ENCODE assay signal across 10 cellular contexts in genomic region chr1:221069178-221069903, GRCh38.
DNase-seq lines count a peak whose midpoint lies in the region; ATAC-seq, FAIRE-seq and TF ChIP-seq lines count a peak whose summit lies in the region.
"Had no signal": no experiment of that assay in that cellular context is flagged by ENCODE, and none has a peak within 500 bp of the region (broad histone marks: within the 10 kb centered on the region; RNA-seq: fewer than 3 reads in every experiment).

No MANE protein-coding gene starts in this region.

- ATAC-seq in GM18502 (IDR thresholded peaks at IDR 0.05; ENCODE audit: poor library complexity, unreplicated experiment) (peak; percentile 85), GM21529 (IDR thresholded peaks at IDR 0.05; ENCODE audit: unreplicated experiment) (peak; percentile 86), HG03521 (IDR thresholded peaks at IDR 0.05; ENCODE audit: unreplicated experiment) (peak; percentile 86), psoas muscle (no peak)

- no peak overlapping the region for H2BK120ac ChIP-seq in H1 (replicated peaks; ENCODE audit: low read depth, low read length)

- H4K5ac ChIP-seq in H1 (ENCODE audit: insufficient read length, low read depth, low read length), result no peak overlapping the region

- intact Hi-C loops in psoas muscle (cut with DNase I), result no loop called here

- TF ChIP-seq CTCF in H1 (IDR thresholded peaks at IDR 0.05; ENCODE audit: control extremely low read depth in 1 of 3, insufficient read depth in 1 of 3, low read depth in 1 of 3, low read length in 3 of 3), result no peak
- TF ChIP-seq CTCF in right atrium auricular region (IDR thresholded peaks at IDR 0.05), result no peak
- no peak for TF ChIP-seq CTCF in psoas muscle (IDR thresholded peaks at IDR 0.05)

- H2AFZ ChIP-seq in H1 (ENCODE audit: low read length), result peak overlapping the region; percentile 74; the same call in 1 of the 2 replicates

- no peak overlapping the region for H2BK20ac ChIP-seq in H1 (ENCODE audit: low read length)

- no peak overlapping the region for H3K9ac ChIP-seq in H1 (replicated peaks in 1 of 4; ENCODE audit: extremely low read depth in 1 of 4, low read depth in 3 of 4, low read length in 3 of 4)

- WGBS in H1 (ENCODE audit: extremely low coverage in 1 of 2, insufficient coverage in 1 of 2, insufficient read length in 1 of 2, insufficient replicate concordance in 2 of 2, low coverage in 1 of 2, low lambda C conversion rate in 2 of 2, missing lambda C conversion rate in 1 of 2), 2 experiments, result 94% methylated on average over 5 of the region's 5 CpGs; no CpG with 5 or more reads in 1 of the 2 experiments
- 82 to 89% (median 89%) methylated on average over 5 of the region's 5 CpGs for WGBS in psoas muscle, 3 donors

- no peaks in the 10 kb centered on the region for H3K36me3 ChIP-seq in H1 (ENCODE audit: control insufficient read depth in 2 of 4, insufficient read depth in 4 of 4, low read length in 3 of 4)
- H3K36me3 ChIP-seq in right atrium auricular region, result no peaks in the 10 kb centered on the region
- no peaks in the 10 kb centered on the region for H3K36me3 ChIP-seq in psoas muscle (ENCODE audit: insufficient read depth in 1 of 2, low read depth in 1 of 2)

- no peak overlapping the region for H3K4me2 ChIP-seq in H1 (ENCODE audit: insufficient read depth in 1 of 2, low read depth in 2 of 2, low read length in 2 of 2)

- no peaks in the 10 kb centered on the region for H3K23me2 ChIP-seq in H1 (ENCODE audit: low read depth, low read length)

- FAIRE-seq in H1 (lab: Jason Lieb, UNC), result peak; percentile 19

- H3K4me3 ChIP-seq in H1 (ENCODE audit: extremely low read depth in 1 of 4, insufficient read depth in 2 of 4, low read depth in 3 of 4, low read length in 4 of 4) (no peak overlapping the region), right atrium auricular region (no peak overlapping the region), psoas muscle (no peak overlapping the region)

- H3K18ac ChIP-seq in H1 (ENCODE audit: extremely low read depth, low read length), result no peak overlapping the region

- H3K23ac ChIP-seq in H1 (ENCODE audit: insufficient read length), result no peak overlapping the region

- POLR2A ChIA-PET in H1 (lab: Charles Lee; ENCODE audit: partially characterized antibody), result no interaction called here

- H3K4me1 ChIP-seq in H1 (replicated peaks in 1 of 4; ENCODE audit: control insufficient read depth in 3 of 4, insufficient read depth in 4 of 4, low read length in 3 of 4), result no peaks in the 10 kb centered on the region
- H3K4me1 ChIP-seq in right atrium auricular region, result no peaks in the 10 kb centered on the region
- H3K4me1 ChIP-seq in psoas muscle, result no peaks in the 10 kb centered on the region

- H3K79me2 ChIP-seq in H1 (ENCODE audit: control insufficient read depth in 1 of 2, insufficient read depth in 2 of 2, low read length in 2 of 2), result no peaks in the 10 kb centered on the region

- H3K9me3 ChIP-seq in H1 (ENCODE audit: insufficient read depth in 2 of 2, low read depth in 1 of 2, low read length in 1 of 2) (peaks cover 3 to 8% of the 10 kb centered on the region in 2 experiments; a peak in 2 of 4 replicates), right atrium auricular region (no peaks in the 10 kb centered on the region), psoas muscle (no peaks in the 10 kb centered on the region)

- H2BK5ac ChIP-seq in H1 (ENCODE audit: low read depth, low read length), result no peak overlapping the region

- H4K20me1 ChIP-seq in H1 (replicated peaks in 1 of 2; ENCODE audit: control insufficient read depth in 1 of 2, insufficient read depth in 2 of 2, low read length in 2 of 2), result no peaks in the 10 kb centered on the region

- no peak overlapping the region for H2BK15ac ChIP-seq in H1 (ENCODE audit: low read length)

- no peak overlapping the region for H2BK12ac ChIP-seq in H1 (ENCODE audit: low read depth, low read length)

- no peak overlapping the region for H3K27ac ChIP-seq in H1 (ENCODE audit: low read depth, low read length)
- no peak overlapping the region for H3K27ac ChIP-seq in right atrium auricular region
- H3K27ac ChIP-seq in psoas muscle, result no peak overlapping the region

- no peak for TF ChIP-seq RAD21 in H1 (IDR thresholded peaks at IDR 0.05 in 1 of 2, conservative IDR thresholded peaks at IDR 0.05 in 1 of 2; ENCODE audit: low read depth in 2 of 2, low read length in 2 of 2)

- DNase-seq in H1 (ENCODE audit: low read depth in 1 of 2, low spot score in 2 of 2), result no peak
- no peak for DNase-seq in right atrium auricular region (ENCODE audit: low spot score)
- no peak for DNase-seq in hepatic stellate cell (ENCODE audit: low spot score)
- no peak for DNase-seq in HT-29 (ENCODE audit: low spot score)
- DNase-seq in psoas muscle, result no peak
- DNase-seq: activated effector memory CD4-positive, alpha-beta T cell treated with Interleukin-2 at 50 U/mL for 16 hours; NCI-H226 had no signal

- no peak overlapping the region for H4K8ac ChIP-seq in H1 (ENCODE audit: extremely low read depth, insufficient read depth, low read length)

- no peak overlapping the region for H3K56ac ChIP-seq in H1 (replicated peaks; ENCODE audit: insufficient read length, low read depth, low read length)

- H3K14ac ChIP-seq in H1 (ENCODE audit: insufficient read length), result no peak overlapping the region

- TF ChIP-seq POLR2A in H1 (IDR thresholded peaks at IDR 0.05; ENCODE audit: control extremely low read depth in 1 of 2, low read depth in 2 of 2, low read length in 2 of 2), result no peak

- H2AK5ac ChIP-seq in H1 (ENCODE audit: low read depth, low read length), result no peak overlapping the region

- no peak overlapping the region for H4K91ac ChIP-seq in H1 (replicated peaks; ENCODE audit: insufficient read length, low read length)

- H3K4ac ChIP-seq in H1 (replicated peaks; ENCODE audit: insufficient read length, low read depth, low read length), result no peak overlapping the region

- TF ChIP-seq EP300 in H1 (IDR thresholded peaks at IDR 0.05; ENCODE audit: borderline replicate concordance in 1 of 2, low read depth in 2 of 2, low read length in 2 of 2), result no peak

- H3K79me1 ChIP-seq in H1 (ENCODE audit: low read depth, low read length), result no peaks in the 10 kb centered on the region

- CTCF ChIA-PET in H1 (lab: Charles Lee; ENCODE audit: partially characterized antibody), result no interaction called here

- H3K27me3 ChIP-seq in H1 (replicated peaks in 1 of 4; ENCODE audit: control insufficient read depth in 3 of 4, extremely low read depth in 1 of 4, insufficient read depth in 3 of 4, low read length in 3 of 4) (no peaks in the 10 kb centered on the region; a peak in 1 of 7 replicates), right atrium auricular region (no peaks in the 10 kb centered on the region), psoas muscle (ENCODE audit: insufficient read depth in 3 of 3, low read length in 2 of 3) (no peaks in the 10 kb centered on the region)

TF ChIP-seq in H1, 55 proteins besides CTCF, POLR2A, EP300 and RAD21:
- no peak for TF ChIP-seq SP1 (IDR thresholded peaks at IDR 0.05; ENCODE audit: low read depth, low read length)
- no peak for TF ChIP-seq MAX (IDR thresholded peaks at IDR 0.05)
- no peak for TF ChIP-seq SP2 (IDR thresholded peaks at IDR 0.05; ENCODE audit: low read length)
- no peak for TF ChIP-seq SAP30 (IDR thresholded peaks at IDR 0.05; ENCODE audit: insufficient read depth, insufficient replicate concordance, low read length)
- no peak for TF ChIP-seq ZNF274 (IDR thresholded peaks at IDR 0.05; ENCODE audit: borderline replicate concordance, extremely low read depth, low read length)
- no peak for TF ChIP-seq SP4 (IDR thresholded peaks at IDR 0.05; ENCODE audit: low read length)
- no peak for TF ChIP-seq TAF7 (optimal IDR thresholded peaks at IDR 0.05; ENCODE audit: borderline replicate concordance, low read depth, low read length)

Comparison
In these comparisons a context has a peak if more than half of its experiments do, and no peak if none do; other contexts are left out.
1. ATAC-seq: peak in GM18502 (single experiment), GM21529 (single experiment) and HG03521 (single experiment); none in psoas muscle (0 of 4).